Comparison of ENCODE assay signal across 8 cellular contexts in genomic region chr1:112715264-112716053, GRCh38. TPM values are rescaled to one million over a fixed set of nuclear protein-coding genes. Genes with fewer than 3 reads are reported as not detected.
DNase-seq lines count a peak whose midpoint lies in the region; ATAC-seq and TF ChIP-seq lines count a peak whose summit lies in the region.

TSS of gene PPM1J (minus strand) at chr1:112715332. CDS start at chr1:112715301, 31 bp downstream.

- H3K27me3 Mint-ChIP-seq in CD14-positive monocyte (ENCODE audit: low read depth in 3 of 3): peaks cover 26 to 46% (median 32%) of the 10 kb centered on the region in 3 donors
- peaks cover 53% of the 10 kb centered on the region for H3K27me3 Mint-ChIP-seq in activated CD4-positive, alpha-beta memory T cell treated with anti-CD3 and anti-CD28 coated beads, Interleukin-2, amount 10 ng/mL, durations not matched to agents 7 days and 5 days

- DNase-seq in CD14-positive monocyte (ENCODE audit: low spot score): peak; percentile 95
- peak; percentile 97 for DNase-seq in NCI-H82 (lab: John Stamatoyannopoulos, UW)
- peak; percentile 99 for DNase-seq in activated CD4-positive, alpha-beta memory T cell treated with anti-CD3 and anti-CD28 coated beads, Interleukin-2, amount 10 ng/mL, durations not matched to agents 7 days and 5 days
- DNase-seq in effector CD4-positive, alpha-beta T cell: peak; percentile 92
- peak; percentile 99 for DNase-seq in lung (ENCODE audit: low spot score)
- peak; percentile 94 to 96 for DNase-seq in stimulated activated CD4-positive, alpha-beta T cell treated with anti-CD3 and anti-CD28 coated beads, Interleukin-4, amount 100 ng/mL, for 48 hours (ENCODE audit: low read depth in 2 of 2)

- intact Hi-C loops in CD14-positive monocyte (cut with micrococcal nuclease): loop anchor here (2.0 to 10.0 kb wide), 6 partner anchors 89 to 1569 kb away; partner anchors contain the start of genes LRIG2 (in 1 of the 2) and SLC16A1 (in 1 of the 2)

- peaks cover 0 to 1% of the 10 kb centered on the region in 2 donors for H3K36me3 Mint-ChIP-seq in CD14-positive monocyte
- H3K36me3 Mint-ChIP-seq in activated CD4-positive, alpha-beta memory T cell treated with anti-CD3 and anti-CD28 coated beads, Interleukin-2, amount 10 ng/mL, durations not matched to agents 7 days and 5 days (ENCODE audit: low read depth): no peaks in the 10 kb centered on the region

- peak within 1 kb of the TSS; percentile 21 to 68 for H3K27ac ChIP-seq in lung (ENCODE audit: low read depth in 1 of 2, low read length in 1 of 2)

- H3K9me3 Mint-ChIP-seq in CD14-positive monocyte: no peaks in the 10 kb centered on the region
- H3K9me3 Mint-ChIP-seq in activated CD4-positive, alpha-beta memory T cell treated with anti-CD3 and anti-CD28 coated beads, Interleukin-2, amount 10 ng/mL, durations not matched to agents 7 days and 5 days: no peaks in the 10 kb centered on the region

- TF ChIP-seq CTCF in CD14-positive monocyte (IDR thresholded peaks at IDR 0.05): no peak
- TF ChIP-seq CTCF in lung (IDR thresholded peaks at IDR 0.05; ENCODE audit: control extremely low read depth, extremely low read depth): no peak

- peaks cover 0 to 7% of the 10 kb centered on the region in 2 donors for H3K4me1 ChIP-seq in lung (ENCODE audit: control insufficient read depth in 2 of 2, insufficient read depth in 2 of 2, low read length in 2 of 2)

- no peaks in the 10 kb centered on the region for H3K27me3 ChIP-seq in lung (ENCODE audit: control insufficient read depth, insufficient read depth)

- H3K4me3 Mint-ChIP-seq in CD14-positive monocyte: peak within 1 kb of the TSS; percentile 89 to 94
- peak within 1 kb of the TSS; percentile 81 for H3K4me3 Mint-ChIP-seq in activated CD4-positive, alpha-beta memory T cell treated with anti-CD3 and anti-CD28 coated beads, Interleukin-2, amount 10 ng/mL, durations not matched to agents 7 days and 5 days

- WGBS in lung, 2 donors: 1% methylated on average over 39 to 51 of the region's 51 CpGs

- no peaks in the 10 kb centered on the region for H3K36me3 ChIP-seq in lung (ENCODE audit: control insufficient read depth in 2 of 2, insufficient read depth in 2 of 2, low read length in 2 of 2)

- POLR2A ChIA-PET in activated CD4-positive, alpha-beta memory T cell treated with anti-CD3 and anti-CD28 coated beads, Interleukin-2, amount 10 ng/mL, durations not matched to agents 7 days and 5 days (lab: Charles Lee): interaction anchor here (1.0 to 10.2 kb wide), 9 partner anchors 11 to 1214 kb away, joined by 3 to 51 read pairs (median 3); partner anchors contain the start of genes HIPK1, LRIG2, MOV10 and ST7L

- peak within 1 kb of the TSS; percentile 48 for H3K4me3 ChIP-seq in lung

- peaks cover 28% of the 10 kb centered on the region for H3K4me1 Mint-ChIP-seq in CD14-positive monocyte
- H3K4me1 Mint-ChIP-seq in activated CD4-positive, alpha-beta memory T cell treated with anti-CD3 and anti-CD28 coated beads, Interleukin-2, amount 10 ng/mL, durations not matched to agents 7 days and 5 days: peaks cover 32% of the 10 kb centered on the region

- peak within 1 kb of the TSS in 6 of 7 donors; percentile 40 to 80 (median 70) for H3K27ac Mint-ChIP-seq in CD14-positive monocyte
- no peak within 1 kb of the TSS for H3K27ac Mint-ChIP-seq in activated CD4-positive, alpha-beta memory T cell treated with anti-CD3 and anti-CD28 coated beads, Interleukin-2, amount 10 ng/mL, durations not matched to agents 7 days and 5 days

- CTCF ChIA-PET in activated CD4-positive, alpha-beta memory T cell treated with anti-CD3 and anti-CD28 coated beads, Interleukin-2, amount 10 ng/mL, durations not matched to agents 7 days and 5 days (lab: Charles Lee): interaction anchor here (0.6 to 7.9 kb wide), 32 partner anchors 7 to 738 kb away, joined by 3 to 96 read pairs (median 4); partner anchors contain the start of genes CAPZA1, CTTNBP2NL, LRIG2 and MOV10

- ATAC-seq in GM19351 (IDR thresholded peaks at IDR 0.05; ENCODE audit: unreplicated experiment) (peak; percentile 80), HG03457 (IDR thresholded peaks at IDR 0.05; ENCODE audit: unreplicated experiment) (peak; percentile 68), lung (ENCODE audit: insufficient read depth, low FRiP score) (peak; percentile 91)

- H3K9me3 ChIP-seq in lung (ENCODE audit: control insufficient read depth in 2 of 2, insufficient read depth in 1 of 2, low read length in 1 of 2): no peaks in the 10 kb centered on the region

RNA-seq across cellular contexts. Expression of gene PPM1J, which starts in this region (rescaled TPM):
- polyA plus RNA-seq in CD14-positive monocyte (under 1 TPM; 0.28 to 0.75 TPM), lung (under 1 TPM; 0.45 to 0.92 TPM)
- not detected for total RNA-seq in activated CD4-positive, alpha-beta memory T cell treated with anti-CD3 and anti-CD28 coated beads, Interleukin-2, amount 10 ng/mL, durations not matched to agents 7 days and 5 days
- under 1 TPM in 1 of 2 donors, not detected in 1; 0.64 TPM for total RNA-seq in lung

Comparison
In these comparisons a context has a peak if more than half of its experiments do, and no peak if none do; other contexts are left out.
1. Peak in every context shown above with its lines: DNase-seq, ATAC-seq, H3K4me3 ChIP-seq and H3K27ac ChIP-seq.
2. Peak in DNase-seq in CD14-positive monocyte; RNA of the gene not detected or under 1 TPM.
3. Peak in DNase-seq in activated CD4-positive, alpha-beta memory T cell treated with anti-CD3 and anti-CD28 coated beads, Interleukin-2, amount 10 ng/mL, durations not matched to agents 7 days and 5 days; RNA of the gene not detected or under 1 TPM.
4. Peak in DNase-seq, ATAC-seq, H3K4me3 ChIP-seq and H3K27ac ChIP-seq in lung; RNA of the gene not detected or under 1 TPM.